Comparison of ENCODE assay signal across 8 cellular contexts in the genomic region with DNA sequence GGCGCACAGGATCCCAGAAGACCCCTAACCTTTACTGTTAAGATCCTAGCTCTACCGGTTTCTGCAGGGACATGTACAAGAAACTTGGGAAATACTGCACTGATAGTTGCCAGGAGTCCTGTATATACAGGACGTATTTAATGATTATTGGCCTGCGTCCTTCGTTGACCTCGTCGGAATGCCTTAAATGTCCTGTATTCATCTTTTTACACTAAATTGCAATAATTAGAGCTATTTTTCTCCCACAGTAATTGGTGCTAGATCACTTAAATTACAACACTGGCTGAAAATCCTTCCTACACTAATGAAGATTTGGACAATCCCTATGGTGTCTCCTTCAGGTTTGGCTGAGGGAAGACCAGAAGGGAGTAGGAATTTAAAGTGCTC. TPM values are rescaled to one million over a fixed set of nuclear protein-coding genes. Genes with fewer than 3 reads are reported as not detected.
DNase-seq lines count a peak whose midpoint lies in the region; ATAC-seq and TF ChIP-seq lines count a peak whose summit lies in the region.

No MANE protein-coding gene starts in this region.

- no TSS peak for BruUV-seq in Caco-2 (replicated peaks; lab: Mats Ljungman, UMichigan)

- peaks cover 4% of the 10 kb centered on the region; the same call in 1 of the 2 replicates for H3K9me2 ChIP-seq in GM23338 (ENCODE audit: insufficient read depth)

- POLR2A ChIA-PET in WTC11 (lab: Charles Lee) (interaction anchor here (0.5 to 0.7 kb wide), 3 partner anchors 62 to 511 kb away, joined by 3 to 6 read pairs (median 3); a partner anchor contains a TSS), Caco-2 (lab: Charles Lee) (no interaction called here)

- H3K4me1 Mint-ChIP-seq in GM23338 (peaks cover 15% of the 10 kb centered on the region; the same call in 2 of the 3 replicates), WTC11 (peaks cover 12% of the 10 kb centered on the region), Caco-2 (ENCODE audit: low read depth, unreplicated experiment) (peaks cover 16% of the 10 kb centered on the region)

- peak overlapping the region; percentile 30; the same call in 1 of the 2 replicates for H3K27ac ChIP-seq in GM23338 (ENCODE audit: low read depth)

- H2AFZ ChIP-seq in GM23338: peak overlapping the region; percentile 70

- peak overlapping the region; percentile 89 for H3K9ac ChIP-seq in skeletal muscle satellite cell (ENCODE audit: low read depth, low read length)

- H3K27ac Mint-ChIP-seq in GM23338: peak overlapping the region; percentile 76
- H3K27ac Mint-ChIP-seq in WTC11: peak overlapping the region; percentile 98
- no peak overlapping the region for H3K27ac Mint-ChIP-seq in Caco-2 (ENCODE audit: unreplicated experiment)

- intact Hi-C loops in Caco-2 (cut with micrococcal nuclease; ENCODE audit: unreplicated experiment): no loop called here

- peaks cover 3% of the 10 kb centered on the region; the same call in 2 of the 3 replicates for H3K9me3 Mint-ChIP-seq in GM23338
- no peaks in the 10 kb centered on the region for H3K9me3 Mint-ChIP-seq in WTC11
- H3K9me3 Mint-ChIP-seq in Caco-2 (ENCODE audit: unreplicated experiment): no peaks in the 10 kb centered on the region

- no peak for ATAC-seq in GM23338
- no peak for ATAC-seq in WTC11
- no peak for ATAC-seq in HG02798 (IDR thresholded peaks at IDR 0.05; ENCODE audit: poor library complexity, unreplicated experiment)

- peak overlapping the region; percentile 63 for H3K4me3 ChIP-seq in GM23338
- H3K4me3 ChIP-seq in skeletal muscle satellite cell (ENCODE audit: low read length): peak overlapping the region; percentile 90
- H3K4me3 ChIP-seq in Caco-2 (ENCODE audit: low read depth, low read length): no peak overlapping the region

- TF ChIP-seq CTCF in GM23338 (conservative IDR thresholded peaks at IDR 0.05; ENCODE audit: low read depth in 2 of 2) (no peak), WTC11 (IDR thresholded peaks at IDR 0.05) (no peak), Caco-2 (IDR thresholded peaks at IDR 0.05; ENCODE audit: insufficient read depth in 1 of 2, low read depth in 1 of 2, low read length in 1 of 2, severe bottlenecking in 1 of 2, unreplicated experiment in 1 of 2) (no peak)

- H3K36me3 ChIP-seq in GM23338 (ENCODE audit: insufficient read depth) (no peaks in the 10 kb centered on the region), skeletal muscle satellite cell (ENCODE audit: insufficient read depth, low read length) (no peaks in the 10 kb centered on the region), Caco-2 (ENCODE audit: control insufficient read depth, insufficient read depth, low read length) (no peaks in the 10 kb centered on the region)

- H3K36me3 Mint-ChIP-seq in GM23338 (ENCODE audit: low read depth): no peaks in the 10 kb centered on the region; the same call in 2 of the 3 replicates
- no peaks in the 10 kb centered on the region for H3K36me3 Mint-ChIP-seq in WTC11
- H3K36me3 Mint-ChIP-seq in Caco-2 (ENCODE audit: insufficient read depth, unreplicated experiment): no peaks in the 10 kb centered on the region

- peaks cover 25% of the 10 kb centered on the region for H3K79me2 ChIP-seq in GM23338 (replicated peaks; ENCODE audit: insufficient read depth)

- H3F3A ChIP-seq in GM23338 (replicated peaks; ENCODE audit: low read depth): peaks cover 9% of the 10 kb centered on the region; the same call in 1 of the 2 replicates

- DNase-seq in GM23338 (ENCODE audit: low spot score) (no peak), WTC11 (ENCODE audit: low spot score) (no peak), germinal center (ENCODE audit: low spot score) (peak; percentile 6), Caco-2 (no peak), Kasumi-1 (lab: John Stamatoyannopoulos, UW) (no peak)
- no peak for DNase-seq in activated CD8-positive, alpha-beta memory T cell treated with anti-CD3 and anti-CD28 coated beads, Interleukin-2, amount 50 U/mL, for 48 hours

- H3K27me3 Mint-ChIP-seq in GM23338 (ENCODE audit: insufficient read depth, low read depth, poor library complexity) (peaks cover 8% of the 10 kb centered on the region), WTC11 (ENCODE audit: low read depth) (peaks cover 45% of the 10 kb centered on the region), Caco-2 (ENCODE audit: insufficient read depth, unreplicated experiment) (no peaks in the 10 kb centered on the region)

- no peaks in the 10 kb centered on the region for H3K9me3 ChIP-seq in skeletal muscle satellite cell (replicated peaks; ENCODE audit: low read length)
- H3K9me3 ChIP-seq in Caco-2: no peaks in the 10 kb centered on the region

- H3K4me1 ChIP-seq in GM23338 (ENCODE audit: insufficient read depth) (peaks cover 10% of the 10 kb centered on the region), skeletal muscle satellite cell (ENCODE audit: control insufficient read depth, insufficient read depth, low read length) (peaks cover 20% of the 10 kb centered on the region), Caco-2 (peaks cover 20% of the 10 kb centered on the region)

- CTCF ChIA-PET in WTC11 (lab: Charles Lee) (interaction anchor here (0.7 to 1.5 kb wide), 2 partner anchors 20 to 292 kb away, joined by 4 to 5 read pairs; no protein-coding TSS in a partner anchor), Caco-2 (lab: Charles Lee) (no interaction called here)

- peak overlapping the region; percentile 89 for H3K4me2 ChIP-seq in GM23338
- H3K4me2 ChIP-seq in skeletal muscle satellite cell (ENCODE audit: low read length): peak overlapping the region; percentile 98

- peaks cover 21% of the 10 kb centered on the region for H3K27me3 ChIP-seq in GM23338 (ENCODE audit: insufficient read depth)
- H3K27me3 ChIP-seq in skeletal muscle satellite cell (ENCODE audit: control insufficient read depth, insufficient read depth, low read length): no peaks in the 10 kb centered on the region
- no peaks in the 10 kb centered on the region for H3K27me3 ChIP-seq in Caco-2 (replicated peaks; ENCODE audit: control insufficient read depth, insufficient read depth, low read length)

- H3K4me3 Mint-ChIP-seq in GM23338 (peak overlapping the region; percentile 75), WTC11 (peak overlapping the region; percentile 93), Caco-2 (ENCODE audit: unreplicated experiment) (no peak overlapping the region)

- H4K20me1 ChIP-seq in GM23338 (replicated peaks; ENCODE audit: insufficient read depth): peaks cover 8% of the 10 kb centered on the region; the same call in 1 of the 2 replicates

TF ChIP-seq in GM23338, 12 proteins besides CTCF, POLR2A, EP300 and RAD21 (continues in another document):
- TF ChIP-seq EZH2 (IDR thresholded peaks at IDR 0.05; ENCODE audit: low read depth, unreplicated experiment) (no peak), ZNF331 (CRISPR knock-in tag; IDR thresholded peaks at IDR 0.05; ENCODE audit: low read depth) (no peak), POLR2AphosphoS5 (IDR thresholded peaks at IDR 0.05; ENCODE audit: low read depth) (no peak), JUNB (IDR thresholded peaks at IDR 0.05; ENCODE audit: unreplicated experiment) (no peak)

TF ChIP-seq in WTC11, 78 proteins besides CTCF, POLR2A, EP300 and RAD21 (continues in another document):
- no peak for TF ChIP-seq ZNF317 (CRISPR knock-in tag; IDR thresholded peaks at IDR 0.05; ENCODE audit: borderline replicate concordance, low read depth)
- no peak for TF ChIP-seq NFATC4 (CRISPR knock-in tag; IDR thresholded peaks at IDR 0.05)
- TF ChIP-seq OVOL2 (CRISPR knock-in tag; IDR thresholded peaks at IDR 0.05; ENCODE audit: borderline replicate concordance): no peak
- TF ChIP-seq ZNF416 (CRISPR knock-in tag; IDR thresholded peaks at IDR 0.05): no peak
- TF ChIP-seq ATF1 (CRISPR knock-in tag; IDR thresholded peaks at IDR 0.05): no peak
- TF ChIP-seq SMAD3 (CRISPR knock-in tag; IDR thresholded peaks at IDR 0.05; ENCODE audit: borderline replicate concordance): no peak
- TF ChIP-seq, protein P1, sequence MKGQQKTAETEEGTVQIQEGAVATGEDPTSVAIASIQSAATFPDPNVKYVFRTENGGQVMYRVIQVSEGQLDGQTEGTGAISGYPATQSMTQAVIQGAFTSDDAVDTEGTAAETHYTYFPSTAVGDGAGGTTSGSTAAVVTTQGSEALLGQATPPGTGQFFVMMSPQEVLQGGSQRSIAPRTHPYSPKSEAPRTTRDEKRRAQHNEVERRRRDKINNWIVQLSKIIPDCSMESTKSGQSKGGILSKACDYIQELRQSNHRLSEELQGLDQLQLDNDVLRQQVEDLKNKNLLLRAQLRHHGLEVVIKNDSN (CRISPR knock-in tag; IDR thresholded peaks at IDR 0.05): no peak
- TF ChIP-seq, protein P2, sequence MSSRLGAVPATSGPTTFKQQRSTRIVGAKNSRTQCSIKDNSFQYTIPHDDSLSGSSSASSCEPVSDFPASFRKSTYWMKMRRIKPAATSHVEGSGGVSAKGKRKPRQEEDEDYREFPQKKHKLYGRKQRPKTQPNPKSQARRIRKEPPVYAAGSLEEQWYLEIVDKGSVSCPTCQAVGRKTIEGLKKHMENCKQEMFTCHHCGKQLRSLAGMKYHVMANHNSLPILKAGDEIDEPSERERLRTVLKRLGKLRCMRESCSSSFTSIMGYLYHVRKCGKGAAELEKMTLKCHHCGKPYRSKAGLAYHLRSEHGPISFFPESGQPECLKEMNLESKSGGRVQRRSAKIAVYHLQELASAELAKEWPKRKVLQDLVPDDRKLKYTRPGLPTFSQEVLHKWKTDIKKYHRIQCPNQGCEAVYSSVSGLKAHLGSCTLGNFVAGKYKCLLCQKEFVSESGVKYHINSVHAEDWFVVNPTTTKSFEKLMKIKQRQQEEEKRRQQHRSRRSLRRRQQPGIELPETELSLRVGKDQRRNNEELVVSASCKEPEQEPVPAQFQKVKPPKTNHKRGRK (CRISPR knock-in tag; IDR thresholded peaks at IDR 0.05; ENCODE audit: borderline replicate concordance): no peak
- TF ChIP-seq, protein P3, sequence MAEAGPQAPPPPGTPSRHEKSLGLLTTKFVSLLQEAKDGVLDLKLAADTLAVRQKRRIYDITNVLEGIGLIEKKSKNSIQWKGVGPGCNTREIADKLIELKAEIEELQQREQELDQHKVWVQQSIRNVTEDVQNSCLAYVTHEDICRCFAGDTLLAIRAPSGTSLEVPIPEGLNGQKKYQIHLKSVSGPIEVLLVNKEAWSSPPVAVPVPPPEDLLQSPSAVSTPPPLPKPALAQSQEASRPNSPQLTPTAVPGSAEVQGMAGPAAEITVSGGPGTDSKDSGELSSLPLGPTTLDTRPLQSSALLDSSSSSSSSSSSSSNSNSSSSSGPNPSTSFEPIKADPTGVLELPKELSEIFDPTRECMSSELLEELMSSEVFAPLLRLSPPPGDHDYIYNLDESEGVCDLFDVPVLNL (CRISPR knock-in tag; IDR thresholded peaks at IDR 0.05; ENCODE audit: borderline replicate concordance, low read depth): no peak
- no peak for TF ChIP-seq IRF2 (CRISPR knock-in tag; IDR thresholded peaks at IDR 0.05; ENCODE audit: borderline replicate concordance, low read depth)

RNA-seq across cellular contexts. Expression of a gene that starts 0.8 kb away (rescaled TPM):
- 4.8 and 5.0 TPM in 2 replicates for total RNA-seq in GM23338 (2014; rRNA removed; shearing (Covaris generic))
- 2.2 and 2.4 TPM in 2 replicates for polyA plus RNA-seq in GM23338 (2016; fragmentation: Nextera tagmentation; extraction: Ambion mirVana)
- total RNA-seq in WTC11 (2021) (6.3 to 8.6 TPM (median 8.1 TPM) in 3 replicates), Caco-2 (2022) (not detected in 2 replicates)
- 7.6 and 10.4 TPM in 2 replicates for total RNA-seq in skeletal muscle satellite cell (2012; rRNA removed)
